Comparison of ENCODE assay signal across 16 cellular contexts in the genomic region with DNA sequence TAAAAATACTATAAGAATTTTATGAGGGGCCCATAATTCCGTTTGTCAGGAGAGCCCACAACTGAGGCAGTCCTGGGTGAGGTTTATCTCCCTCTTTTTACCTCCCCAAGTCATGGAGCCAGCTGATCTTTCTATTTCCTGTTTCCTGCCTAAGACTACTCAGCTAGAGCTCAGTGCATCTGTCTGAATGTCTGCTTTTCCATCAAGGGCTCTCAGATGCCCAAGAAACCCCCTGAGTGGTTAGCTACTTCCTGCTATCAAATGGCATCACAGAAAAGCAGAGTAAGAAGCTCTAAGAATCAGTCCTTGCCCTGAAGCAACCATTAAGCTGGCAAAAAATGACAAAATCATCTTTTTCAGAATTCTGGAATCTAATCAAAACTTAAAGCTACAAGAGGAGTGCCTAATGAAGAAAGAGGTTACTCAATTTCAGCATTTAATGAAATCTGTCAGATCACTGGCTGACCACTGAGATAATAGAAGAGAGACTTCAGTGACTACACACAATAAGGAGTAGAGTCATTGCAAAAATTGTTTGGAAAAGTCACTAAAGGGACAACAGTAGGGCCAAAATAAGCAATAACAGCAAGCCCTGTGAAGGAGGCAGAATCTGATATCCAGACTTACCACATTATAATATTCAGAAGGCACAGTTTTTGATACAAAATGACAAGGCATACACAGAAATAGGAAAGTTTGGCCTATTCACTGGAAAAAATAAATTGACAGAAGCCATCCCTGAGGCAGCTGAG.
"Had no signal": no experiment of that assay in that cellular context is flagged by ENCODE, and none has a peak within 500 bp of the region (broad histone marks: within the 10 kb centered on the region; RNA-seq: fewer than 3 reads in every experiment).

No MANE protein-coding gene starts in this region.

- H3K27ac ChIP-seq: esophagus squamous epithelium, lower lobe of right lung, tibial nerve had no signal

- H3K4me3 ChIP-seq: cardiac muscle cell, esophagus squamous epithelium, lower lobe of right lung, tibial nerve had no signal

- H3K27me3 ChIP-seq: cardiac muscle cell, esophagus squamous epithelium, tibial nerve had no signal

- H3K4me1 Mint-ChIP-seq: activated B cell treated with CpG ODN at 0.5 μM for 24 hours; activated CD4-positive, alpha-beta T cell treated with anti-CD3 and anti-CD28 coated beads, Interleukin-2, amount 10 ng/mL, durations not matched to agents 24 days and 14 days; T-helper 17 cell had no signal

- H3K27me3 Mint-ChIP-seq: activated CD4-positive, alpha-beta T cell treated with anti-CD3 and anti-CD28 coated beads, Interleukin-2, amount 10 ng/mL, durations not matched to agents 24 days and 14 days; activated CD8-positive, alpha-beta memory T cell treated with anti-CD3 and anti-CD28 coated beads, Interleukin-2, amount 10 ng/mL, durations not matched to agents 7 days and 5 days; activated T-cell treated with anti-CD3 and anti-CD28 coated beads, Interleukin-2, amount 50 U/mL, for 24 hours; T-helper 17 cell had no signal

- H3K27ac Mint-ChIP-seq: activated B cell treated with CpG ODN at 0.5 μM for 24 hours; activated CD4-positive, alpha-beta T cell treated with anti-CD3 and anti-CD28 coated beads, Interleukin-2, amount 10 ng/mL, durations not matched to agents 24 days and 14 days; activated CD8-positive, alpha-beta memory T cell treated with anti-CD3 and anti-CD28 coated beads, Interleukin-2, amount 10 ng/mL, durations not matched to agents 7 days and 5 days; activated naive CD4-positive, alpha-beta T cell treated with anti-CD3 and anti-CD28 coated beads, Interleukin-2, amount 50 U/mL, for 72 hours; activated T-cell treated with anti-CD3 and anti-CD28 coated beads, Interleukin-2, amount 50 U/mL, for 24 hours; T-helper 17 cell had no signal

- DNase-seq: activated B cell treated with CpG ODN at 0.5 μM for 24 hours; activated CD4-positive, alpha-beta T cell treated with anti-CD3 and anti-CD28 coated beads, Interleukin-2, amount 10 ng/mL, durations not matched to agents 24 days and 14 days; activated CD8-positive, alpha-beta memory T cell treated with anti-CD3 and anti-CD28 coated beads, Interleukin-2, amount 10 ng/mL, durations not matched to agents 7 days and 5 days; activated effector memory CD4-positive, alpha-beta T cell treated with Interleukin-2 at 50 U/mL for 16 hours; activated T-cell treated with anti-CD3 and anti-CD28 coated beads, Interleukin-2, amount 50 U/mL, for 24 hours; esophagus squamous epithelium; foreskin fibroblast; head of caudate nucleus; left cardiac atrium; lower lobe of right lung; midbrain; posterior cingulate gyrus; T-helper 17 cell had no signal

- H3K4me1 ChIP-seq: esophagus squamous epithelium, lower lobe of right lung had no signal

- ATAC-seq: activated CD8-positive, alpha-beta memory T cell treated with anti-CD3 and anti-CD28 coated beads, Interleukin-2, amount 10 ng/mL, durations not matched to agents 7 days and 5 days; activated naive CD4-positive, alpha-beta T cell treated with anti-CD3 and anti-CD28 coated beads, Interleukin-2, amount 50 U/mL, for 72 hours; lower lobe of right lung; T-helper 17 cell had no signal

- H3K36me3 ChIP-seq: cardiac muscle cell, lower lobe of right lung had no signal

- H3K4me3 Mint-ChIP-seq: activated B cell treated with CpG ODN at 0.5 μM for 24 hours; activated CD4-positive, alpha-beta T cell treated with anti-CD3 and anti-CD28 coated beads, Interleukin-2, amount 10 ng/mL, durations not matched to agents 24 days and 14 days; activated CD8-positive, alpha-beta memory T cell treated with anti-CD3 and anti-CD28 coated beads, Interleukin-2, amount 10 ng/mL, durations not matched to agents 7 days and 5 days; activated T-cell treated with anti-CD3 and anti-CD28 coated beads, Interleukin-2, amount 50 U/mL, for 24 hours; T-helper 17 cell had no signal
